ENCODE assay signal across 19 cellular contexts in genomic region chr1:36168538-36168937, GRCh38. TPM values are rescaled to one million over a fixed set of nuclear protein-coding genes. Genes with fewer than 3 reads are reported as not detected.
A peak's percentile ranks its signal among the peaks of the same experiment; 100 is the strongest.
DNase-seq lines count a peak whose midpoint lies in the region; ATAC-seq and TF ChIP-seq lines count a peak whose summit lies in the region.
"Had no signal": no experiment of that assay in that cellular context is flagged by ENCODE, and none has a peak within 500 bp of the region (broad histone marks: within the 10 kb centered on the region; RNA-seq: fewer than 3 reads in every experiment).

No MANE protein-coding gene starts in this region.

- CTCF ChIA-PET in activated CD4-positive, alpha-beta memory T cell treated with anti-CD3 and anti-CD28 coated beads, Interleukin-2, amount 10 ng/mL, durations not matched to agents 7 days and 5 days (lab: Charles Lee) = no interaction called here
- CTCF ChIA-PET in activated CD4-positive, alpha-beta memory T cell treated with anti-CD3 and anti-CD28 coated beads for 36 hours (lab: Charles Lee) = no interaction called here

- DNase-seq in activated CD4-positive, alpha-beta memory T cell treated with anti-CD3 and anti-CD28 coated beads, Interleukin-2, amount 10 ng/mL, durations not matched to agents 7 days and 5 days = no peak
- DNase-seq in activated CD4-positive, alpha-beta memory T cell treated with anti-CD3 and anti-CD28 coated beads for 36 hours = no peak
- DNase-seq in effector memory CD8-positive, alpha-beta T cell = no peak
- DNase-seq in osteoblast (ENCODE audit: insufficient read length, low spot score, missing footprints) (no peak), NOMO-1 treated with dmso at 0.1 percent for 144 hours (lab: John Stamatoyannopoulos, UW; ENCODE audit: unreplicated experiment) (no peak), HCEC 1CT (no peak)
- DNase-seq: activated CD4-positive, alpha-beta T cell treated with anti-CD3 and anti-CD28 coated beads for 48 hours; activated effector memory CD4-positive, alpha-beta T cell treated with anti-CD3 and anti-CD28 coated beads, Interleukin-2, amount 50 U/mL, for 16 hours; central memory CD4-positive, alpha-beta T cell; hippocampal formation; left lung; NCI-H2081; NCI-H526 treated with DMSO at 0.1 percent for 48 hours; small intestine; stomach had no signal

- peaks cover 81% of the 10 kb centered on the region for H4K20me1 ChIP-seq in osteoblast (ENCODE audit: insufficient read depth, low read length)

- H2AFZ ChIP-seq in osteoblast (ENCODE audit: low read length) = no peak overlapping the region

- H3K27me3 Mint-ChIP-seq in activated CD4-positive, alpha-beta memory T cell treated with anti-CD3 and anti-CD28 coated beads, Interleukin-2, amount 10 ng/mL, durations not matched to agents 7 days and 5 days = no peaks in the 10 kb centered on the region
- H3K27me3 Mint-ChIP-seq in activated CD4-positive, alpha-beta memory T cell treated with anti-CD3 and anti-CD28 coated beads for 36 hours = no peaks in the 10 kb centered on the region
- H3K27me3 Mint-ChIP-seq in effector memory CD8-positive, alpha-beta T cell = no peaks in the 10 kb centered on the region

- ATAC-seq in effector memory CD8-positive, alpha-beta T cell (replicated peaks) = no peak
- ATAC-seq in HG03097 (IDR thresholded peaks at IDR 0.05; ENCODE audit: low FRiP score, unreplicated experiment) = no peak
- ATAC-seq: left lung, Panc1 had no signal

- H3K4me2 ChIP-seq in osteoblast (ENCODE audit: insufficient read depth, low read length) = no peak overlapping the region

- intact Hi-C loops in activated CD4-positive, alpha-beta memory T cell treated with anti-CD3 and anti-CD28 coated beads for 36 hours (cut with micrococcal nuclease) = no loop called here

- H3K27ac Mint-ChIP-seq in activated CD4-positive, alpha-beta memory T cell treated with anti-CD3 and anti-CD28 coated beads, Interleukin-2, amount 10 ng/mL, durations not matched to agents 7 days and 5 days = peak overlapping the region; percentile 10
- no peak overlapping the region for H3K27ac Mint-ChIP-seq in activated CD4-positive, alpha-beta memory T cell treated with anti-CD3 and anti-CD28 coated beads for 36 hours
- H3K27ac Mint-ChIP-seq in effector memory CD8-positive, alpha-beta T cell = peak overlapping the region; percentile 85 to 89

- peak overlapping the region; percentile 6 for H3K27ac ChIP-seq in osteoblast (ENCODE audit: low read depth, low read length)
- H3K27ac ChIP-seq: left lung had no signal

- peaks cover 97% of the 10 kb centered on the region for H3K79me2 ChIP-seq in osteoblast (ENCODE audit: insufficient read depth, low read length)

- no peak for TF ChIP-seq CTCF in osteoblast (IDR thresholded peaks at IDR 0.05; ENCODE audit: extremely low read depth, low read depth, low read length)

- peaks cover 43% of the 10 kb centered on the region for H3K36me3 ChIP-seq in osteoblast (ENCODE audit: insufficient read depth, low read length)

- no peak overlapping the region for H3K4me3 Mint-ChIP-seq in activated CD4-positive, alpha-beta memory T cell treated with anti-CD3 and anti-CD28 coated beads, Interleukin-2, amount 10 ng/mL, durations not matched to agents 7 days and 5 days
- H3K4me3 Mint-ChIP-seq in activated CD4-positive, alpha-beta memory T cell treated with anti-CD3 and anti-CD28 coated beads for 36 hours = no peak overlapping the region
- H3K4me3 Mint-ChIP-seq in effector memory CD8-positive, alpha-beta T cell = peak overlapping the region in 1 of 2 donors; percentile 15

- peaks cover 28% of the 10 kb centered on the region for H3K4me1 Mint-ChIP-seq in activated CD4-positive, alpha-beta memory T cell treated with anti-CD3 and anti-CD28 coated beads, Interleukin-2, amount 10 ng/mL, durations not matched to agents 7 days and 5 days
- peaks cover 34% of the 10 kb centered on the region for H3K4me1 Mint-ChIP-seq in activated CD4-positive, alpha-beta memory T cell treated with anti-CD3 and anti-CD28 coated beads for 36 hours (ENCODE audit: low read depth)
- H3K4me1 Mint-ChIP-seq in effector memory CD8-positive, alpha-beta T cell (ENCODE audit: low read depth in 2 of 2) = peaks cover 34 to 40% of the 10 kb centered on the region in 2 donors

- H3K4me3 ChIP-seq in osteoblast (ENCODE audit: insufficient read depth, low read length) = no peak overlapping the region
- H3K4me3 ChIP-seq: left lung, stomach had no signal

- TF ChIP-seq EP300 in Ishikawa (IDR thresholded peaks at IDR 0.05; ENCODE audit: borderline replicate concordance) = no peak

- peaks cover 54% of the 10 kb centered on the region for H3K36me3 Mint-ChIP-seq in activated CD4-positive, alpha-beta memory T cell treated with anti-CD3 and anti-CD28 coated beads, Interleukin-2, amount 10 ng/mL, durations not matched to agents 7 days and 5 days (ENCODE audit: low read depth)
- H3K36me3 Mint-ChIP-seq in activated CD4-positive, alpha-beta memory T cell treated with anti-CD3 and anti-CD28 coated beads for 36 hours = peaks cover 36% of the 10 kb centered on the region
- peaks cover 62% of the 10 kb centered on the region for H3K36me3 Mint-ChIP-seq in effector memory CD8-positive, alpha-beta T cell (ENCODE audit: insufficient read depth)

- H3K9me3 ChIP-seq in osteoblast (ENCODE audit: low read depth, low read length) = no peaks in the 10 kb centered on the region
- H3K9me3 ChIP-seq: left lung, stomach had no signal

- POLR2A ChIA-PET in activated CD4-positive, alpha-beta memory T cell treated with anti-CD3 and anti-CD28 coated beads, Interleukin-2, amount 10 ng/mL, durations not matched to agents 7 days and 5 days (lab: Charles Lee) = interaction anchor here (2.8 to 4.1 kb wide), 2 partner anchors 8 to 19 kb away, joined by 11 to 12 read pairs; partner anchors contain the start of gene TRAPPC3
- POLR2A ChIA-PET in activated CD4-positive, alpha-beta memory T cell treated with anti-CD3 and anti-CD28 coated beads for 36 hours (lab: Charles Lee) = no interaction called here

- no peaks in the 10 kb centered on the region for H3K27me3 ChIP-seq in osteoblast (ENCODE audit: insufficient read depth, low read length)
- H3K27me3 ChIP-seq: left lung, stomach had no signal

- no peak for TF ChIP-seq RAD21 in Ishikawa (IDR thresholded peaks at IDR 0.05; ENCODE audit: low read depth)

- H3K9me3 Mint-ChIP-seq in activated CD4-positive, alpha-beta memory T cell treated with anti-CD3 and anti-CD28 coated beads, Interleukin-2, amount 10 ng/mL, durations not matched to agents 7 days and 5 days = no peaks in the 10 kb centered on the region
- no peaks in the 10 kb centered on the region for H3K9me3 Mint-ChIP-seq in activated CD4-positive, alpha-beta memory T cell treated with anti-CD3 and anti-CD28 coated beads for 36 hours
- no peaks in the 10 kb centered on the region for H3K9me3 Mint-ChIP-seq in effector memory CD8-positive, alpha-beta T cell

- H3K4me1 ChIP-seq in osteoblast (ENCODE audit: insufficient read depth, low read length) = peaks cover 29% of the 10 kb centered on the region

TF ChIP-seq in Ishikawa, 13 proteins besides CTCF, POLR2A, EP300 and RAD21:
- peak; percentile 82 for TF ChIP-seq CEBPB (IDR thresholded peaks at IDR 0.05)
- no peak for TF ChIP-seq CREB1 (IDR thresholded peaks at IDR 0.05; ENCODE audit: low read depth)

RNA-seq across cellular contexts. Expression of gene MAP7D1, which starts 12.6 kb away (rescaled TPM):
- 100 to 1,000 TPM; 215 to 221 TPM for total RNA-seq in activated CD4-positive, alpha-beta memory T cell treated with anti-CD3 and anti-CD28 coated beads, Interleukin-2, amount 10 ng/mL, durations not matched to agents 7 days and 5 days
- total RNA-seq in activated CD4-positive, alpha-beta memory T cell treated with anti-CD3 and anti-CD28 coated beads for 36 hours = 100 to 1,000 TPM; 138 to 143 TPM
- 106 and 132 TPM in 2 replicates for total RNA-seq in osteoblast

RNA-seq across cellular contexts. Expression of gene TRAPPC3, which starts 19.3 kb away (rescaled TPM):
- total RNA-seq in activated CD4-positive, alpha-beta memory T cell treated with anti-CD3 and anti-CD28 coated beads, Interleukin-2, amount 10 ng/mL, durations not matched to agents 7 days and 5 days = 10 to 100 TPM; 57.2 to 58.4 TPM
- total RNA-seq in activated CD4-positive, alpha-beta memory T cell treated with anti-CD3 and anti-CD28 coated beads for 36 hours = 10 to 100 TPM; 56.7 to 56.8 TPM
- 93.4 and 111 TPM in 2 replicates for total RNA-seq in osteoblast

RNA-seq across cellular contexts. Expression of gene COL8A2, which starts 43.5 kb away (rescaled TPM):
- total RNA-seq in activated CD4-positive, alpha-beta memory T cell treated with anti-CD3 and anti-CD28 coated beads, Interleukin-2, amount 10 ng/mL, durations not matched to agents 7 days and 5 days = not detected
- total RNA-seq in activated CD4-positive, alpha-beta memory T cell treated with anti-CD3 and anti-CD28 coated beads for 36 hours = not detected
- total RNA-seq in osteoblast = 12.7 and 15.2 TPM in 2 replicates
- total RNA-seq: T-helper 1 cell treated with Interleukin-12 subunit alpha and Interleukin-12 subunit beta and Interleukin-4 antibody, amounts not matched to agents 30 ng/mL and 1 ng/mL, for 36 hours had no signal

RNA-seq across cellular contexts. Expression of gene THRAP3, which starts 55.7 kb away (rescaled TPM):
- 100 to 1,000 TPM; 128 to 133 TPM for total RNA-seq in activated CD4-positive, alpha-beta memory T cell treated with anti-CD3 and anti-CD28 coated beads, Interleukin-2, amount 10 ng/mL, durations not matched to agents 7 days and 5 days
- total RNA-seq in activated CD4-positive, alpha-beta memory T cell treated with anti-CD3 and anti-CD28 coated beads for 36 hours = 100 to 1,000 TPM; 135 to 138 TPM
- total RNA-seq in osteoblast = 127 and 137 TPM in 2 replicates

Comparison
In these comparisons a context has a peak if more than half of its experiments do, and no peak if none do; other contexts are left out.
1. RNA of gene COL8A2, which starts 43.5 kb away (total RNA-seq): 12.7 to 15.2 TPM in osteoblast; not detected in activated CD4-positive, alpha-beta memory T cell treated with anti-CD3 and anti-CD28 coated beads, Interleukin-2, amount 10 ng/mL, durations not matched to agents 7 days and 5 days and not detected in activated CD4-positive, alpha-beta memory T cell treated with anti-CD3 and anti-CD28 coated beads for 36 hours; every median in the first group is over 10 times any median in the second.